ENCODE assay signal across 9 cellular contexts in the genomic region with DNA sequence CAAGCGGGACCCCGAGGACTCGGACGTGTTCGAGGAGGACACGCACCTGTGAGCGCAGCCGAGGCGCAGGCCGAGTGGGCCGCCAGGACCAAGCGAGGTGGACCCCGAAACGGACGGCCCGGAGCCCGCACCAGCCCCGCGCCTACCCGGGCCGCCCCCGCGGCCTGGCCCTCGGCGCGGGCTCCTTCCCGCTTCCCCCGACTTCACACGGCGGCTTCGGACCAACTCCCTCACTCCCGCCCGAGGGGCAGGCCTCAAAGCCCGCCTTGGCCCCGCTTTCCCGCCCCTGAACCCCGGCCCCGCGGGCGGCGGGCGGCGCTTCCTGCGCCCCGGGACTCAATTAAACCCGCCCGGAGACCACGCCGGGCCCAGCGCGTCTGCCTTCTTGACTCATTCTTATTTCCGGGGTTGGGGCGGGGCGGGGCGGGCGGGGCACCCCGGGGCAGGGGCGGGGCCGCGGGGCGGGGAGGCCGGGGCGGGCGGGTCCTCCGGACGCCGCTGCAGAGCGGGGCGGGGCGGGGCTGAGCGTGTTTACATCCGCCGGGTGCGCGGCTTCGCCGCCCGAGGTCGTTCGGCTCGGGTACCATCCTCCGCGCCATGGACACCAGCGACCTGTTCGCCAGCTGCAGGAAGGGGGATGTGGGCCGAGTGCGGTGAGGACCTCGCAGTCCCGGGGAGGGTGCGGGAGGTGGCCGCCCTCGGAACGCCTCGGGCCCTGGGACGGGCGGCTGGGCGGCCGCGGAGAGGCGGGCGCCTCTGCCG. TPM values are rescaled to one million over a fixed set of nuclear protein-coding genes. Genes with fewer than 3 reads are reported as not detected.
A peak's percentile ranks its signal among the peaks of the same experiment; 100 is the strongest.
DNase-seq lines count a peak whose midpoint lies in the region; ATAC-seq, FAIRE-seq and TF ChIP-seq lines count a peak whose summit lies in the region.
"Had no signal": no experiment of that assay in that cellular context is flagged by ENCODE, and none has a peak within 500 bp of the region (broad histone marks: within the 10 kb centered on the region; RNA-seq: fewer than 3 reads in every experiment).

A gene (plus strand): TSS at position 524 of the 762 bp plus-strand sequence. CDS start 74 bp downstream, at position 598.

- peaks cover 20% of the 10 kb centered on the region for H3K4me1 Mint-ChIP-seq in activated B cell treated with CpG ODN at 0.5 μM for 24 hours

- CTCF ChIA-PET in activated B cell treated with CpG ODN at 0.5 μM for 24 hours (lab: Charles Lee) = interaction anchor here (0.9 kb wide), 1 partner anchor 286 kb away, joined by 3 read pairs; no protein-coding TSS in a partner anchor

- ATAC-seq in HG02981 (IDR thresholded peaks at IDR 0.05; ENCODE audit: unreplicated experiment) (peak; percentile 61), activated B cell treated with CpG ODN at 0.5 μM for 24 hours (ENCODE audit: low read depth) (peak; percentile 85)

- intact Hi-C loops in activated B cell treated with CpG ODN at 0.5 μM for 24 hours (cut with micrococcal nuclease) = loop anchor here (1.0 to 5.0 kb wide), 14 partner anchors 25 to 1755 kb away; a partner anchor contains a TSS

- H3K36me3 Mint-ChIP-seq in activated B cell treated with CpG ODN at 0.5 μM for 24 hours (ENCODE audit: low read depth) = peaks cover 20% of the 10 kb centered on the region

- peak; percentile 81 to 91 (median 90) for DNase-seq in NCI-H1417 (lab: John Stamatoyannopoulos, UW)
- no peak for DNase-seq in NCI-H1417 treated with DMSO at 0.1 percent for 48 hours (lab: John Stamatoyannopoulos, UW)
- peak; percentile 86 for DNase-seq in NCI-H2196 (lab: John Stamatoyannopoulos, UW; ENCODE audit: unreplicated experiment)
- DNase-seq in activated B cell treated with CpG ODN at 0.5 μM for 24 hours = peak; percentile 79
- peak; percentile 32 for DNase-seq in bronchial epithelial cell (ENCODE audit: low read depth)
- DNase-seq in islet precursor cell = peak; percentile 91
- peak; percentile 73 to 84 for DNase-seq in stimulated activated CD4-positive, alpha-beta T cell treated with anti-CD3 and anti-CD28 coated beads, Interleukin-15, amount 100 ng/mL, for 1 hour (ENCODE audit: low read depth in 1 of 2, low spot score in 1 of 2)

- no peaks in the 10 kb centered on the region for H3K27me3 Mint-ChIP-seq in activated B cell treated with CpG ODN at 0.5 μM for 24 hours

- H3K36me3 ChIP-seq in bronchial epithelial cell (ENCODE audit: control insufficient read depth, insufficient read depth, low read length) = no peaks in the 10 kb centered on the region

- no peaks in the 10 kb centered on the region for H3K27me3 ChIP-seq in bronchial epithelial cell (ENCODE audit: control insufficient read depth, insufficient read depth, low read length)

- TF ChIP-seq CTCF in activated B cell treated with CpG ODN at 0.5 μM for 24 hours (IDR thresholded peaks at IDR 0.05) (no peak), bronchial epithelial cell (IDR thresholded peaks at IDR 0.05; ENCODE audit: insufficient read depth, low read length, severe bottlenecking) (no peak)

- no peaks in the 10 kb centered on the region for H3K9me3 Mint-ChIP-seq in activated B cell treated with CpG ODN at 0.5 μM for 24 hours

- no peak for FAIRE-seq in bronchial epithelial cell (lab: Jason Lieb, UNC)
- FAIRE-seq: A204.1 had no signal

- POLR2A ChIA-PET in activated B cell treated with CpG ODN at 0.5 μM for 24 hours (lab: Charles Lee) = interaction anchor here (0.6 to 2.1 kb wide), 15 partner anchors 16 to 1008 kb away, joined by 3 to 12 read pairs (median 4); a partner anchor contains a TSS

- peak within 1 kb of the TSS; percentile 91 for H3K4me3 Mint-ChIP-seq in activated B cell treated with CpG ODN at 0.5 μM for 24 hours

- H3K4me3 ChIP-seq in bronchial epithelial cell (ENCODE audit: low read depth, low read length) = peak within 1 kb of the TSS; percentile 71

- peak within 1 kb of the TSS; percentile 93 for H3K27ac Mint-ChIP-seq in activated B cell treated with CpG ODN at 0.5 μM for 24 hours

RNA-seq across cellular contexts. Expression of the gene that starts here (rescaled TPM):
- 36.1 and 42.0 TPM in 2 replicates for total RNA-seq in activated B cell treated with CpG ODN at 0.5 μM for 24 hours
- total RNA-seq in bronchial epithelial cell = 4.7 and 5.8 TPM in 2 replicates
